14 cellular contexts compared by ENCODE assay signal in the genomic region with DNA sequence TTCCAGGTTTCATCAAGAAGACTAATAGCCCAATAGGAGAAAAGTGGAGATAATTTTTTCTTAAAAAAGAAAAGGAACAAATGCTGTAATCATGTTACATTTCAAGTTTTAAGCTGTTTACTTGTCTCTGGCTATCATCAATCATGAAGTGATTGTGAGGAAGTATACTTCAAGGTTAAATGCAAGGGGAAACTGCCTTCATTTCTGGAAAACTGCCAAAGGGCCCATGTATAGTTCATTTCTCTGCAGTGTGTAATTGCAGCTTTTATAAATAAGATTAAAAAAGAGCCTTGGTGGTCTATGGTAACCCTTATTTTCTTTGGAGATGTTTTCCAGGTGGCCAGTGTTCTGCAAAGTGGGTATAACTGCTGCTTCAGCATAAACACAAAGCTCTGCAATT.
"Had no signal": no experiment of that assay in that cellular context is flagged by ENCODE, and none has a peak within 500 bp of the region (broad histone marks: within the 10 kb centered on the region; RNA-seq: fewer than 3 reads in every experiment).

No MANE protein-coding gene starts in this region.

- H3K27ac ChIP-seq: heart left ventricle, ovary, right atrium auricular region had no signal

- H3K36me3 ChIP-seq: heart left ventricle, ovary, right atrium auricular region had no signal

- H3K27me3 ChIP-seq: heart left ventricle, ovary, right atrium auricular region had no signal

- ATAC-seq: esophagus mucosa; heart left ventricle; left lobe of liver; naive thymus-derived CD4-positive, alpha-beta T cell had no signal

- DNase-seq: effector memory CD4-positive, alpha-beta T cell; heart left ventricle; hypothalamus; kidney glomerular epithelial cell; mammary epithelial cell; naive thymus-derived CD4-positive, alpha-beta T cell; ovary; small intestine; stimulated activated CD4-positive, alpha-beta T cell treated with anti-CD3 and anti-CD28 coated beads, Interleukin-12 subunit alpha, Interleukin-12 subunit beta, amount 100 ng/mL, for 4 hours; stimulated activated naive CD4-positive, alpha-beta T cell treated with Interleukin-2 at 50 U/mL for 16 hours; trophoblast cell had no signal

- H3K9me3 ChIP-seq: heart left ventricle, ovary, right atrium auricular region had no signal

- H3K4me1 ChIP-seq: heart left ventricle, right atrium auricular region had no signal

- H3K4me3 ChIP-seq: heart left ventricle, ovary, right atrium auricular region had no signal
